ENCODE assay signal across 8 cellular contexts in genomic region chr16:81314603-81315270, GRCh38. TPM values are rescaled to one million over a fixed set of nuclear protein-coding genes. Genes with fewer than 3 reads are reported as not detected.
DNase-seq lines count a peak whose midpoint lies in the region; ATAC-seq lines count a peak whose summit lies in the region.

TSS of gene GAN (plus strand) at chr16:81314962. CDS start at chr16:81315114, 152 bp downstream.

- peaks cover 10% of the 10 kb centered on the region for H3K36me3 Mint-ChIP-seq in activated T-helper 17 cell treated with anti-CD3 and anti-CD28 coated beads, Interleukin-2, amount 50 U/mL, for 72 hours (ENCODE audit: low read depth)
- no peaks in the 10 kb centered on the region for H3K36me3 Mint-ChIP-seq in naive B cell
- peaks cover 11% of the 10 kb centered on the region for H3K36me3 Mint-ChIP-seq in stimulated activated effector memory CD8-positive, alpha-beta T cell treated with anti-CD3 and anti-CD28 coated beads, Interleukin-12 subunit alpha, Interleukin-12 subunit beta, amount 100 ng/mL, for 72 hours

- no peaks in the 10 kb centered on the region for H3K9me3 Mint-ChIP-seq in activated T-helper 17 cell treated with anti-CD3 and anti-CD28 coated beads, Interleukin-2, amount 50 U/mL, for 72 hours
- no peaks in the 10 kb centered on the region for H3K9me3 Mint-ChIP-seq in naive B cell
- no peaks in the 10 kb centered on the region for H3K9me3 Mint-ChIP-seq in stimulated activated effector memory CD8-positive, alpha-beta T cell treated with anti-CD3 and anti-CD28 coated beads, Interleukin-12 subunit alpha, Interleukin-12 subunit beta, amount 100 ng/mL, for 72 hours

- H3K27me3 Mint-ChIP-seq in activated T-helper 17 cell treated with anti-CD3 and anti-CD28 coated beads, Interleukin-2, amount 50 U/mL, for 72 hours = no peaks in the 10 kb centered on the region
- H3K27me3 Mint-ChIP-seq in naive B cell = no peaks in the 10 kb centered on the region

- H3K4me3 Mint-ChIP-seq in activated T-helper 17 cell treated with anti-CD3 and anti-CD28 coated beads, Interleukin-2, amount 50 U/mL, for 72 hours = peak within 1 kb of the TSS; percentile 99
- peak within 1 kb of the TSS; percentile 90 to 100 (median 96) for H3K4me3 Mint-ChIP-seq in naive B cell
- H3K4me3 Mint-ChIP-seq in stimulated activated effector memory CD8-positive, alpha-beta T cell treated with anti-CD3 and anti-CD28 coated beads, Interleukin-12 subunit alpha, Interleukin-12 subunit beta, amount 100 ng/mL, for 72 hours = peak within 1 kb of the TSS; percentile 93

- H3K4me1 Mint-ChIP-seq in activated T-helper 17 cell treated with anti-CD3 and anti-CD28 coated beads, Interleukin-2, amount 50 U/mL, for 72 hours = peaks cover 32% of the 10 kb centered on the region
- H3K4me1 Mint-ChIP-seq in naive B cell = peaks cover 24 to 35% (median 33%) of the 10 kb centered on the region in 3 donors
- H3K4me1 Mint-ChIP-seq in stimulated activated effector memory CD8-positive, alpha-beta T cell treated with anti-CD3 and anti-CD28 coated beads, Interleukin-12 subunit alpha, Interleukin-12 subunit beta, amount 100 ng/mL, for 72 hours = peaks cover 57% of the 10 kb centered on the region

- ATAC-seq in activated T-helper 17 cell treated with anti-CD3 and anti-CD28 coated beads, Interleukin-2, amount 50 U/mL, for 72 hours (replicated peaks) = peak; percentile 93
- ATAC-seq in naive B cell (ENCODE audit: low read depth in 2 of 2) = peak; percentile 92 to 93
- peak; percentile 95 for ATAC-seq in stimulated activated effector memory CD8-positive, alpha-beta T cell treated with anti-CD3 and anti-CD28 coated beads, Interleukin-12 subunit alpha, Interleukin-12 subunit beta, amount 100 ng/mL, for 72 hours

- H3K27ac Mint-ChIP-seq in activated T-helper 17 cell treated with anti-CD3 and anti-CD28 coated beads, Interleukin-2, amount 50 U/mL, for 72 hours = peak within 1 kb of the TSS; percentile 96
- H3K27ac Mint-ChIP-seq in naive B cell = peak within 1 kb of the TSS; percentile 84 to 98 (median 96)
- peak within 1 kb of the TSS; percentile 91 for H3K27ac Mint-ChIP-seq in stimulated activated effector memory CD8-positive, alpha-beta T cell treated with anti-CD3 and anti-CD28 coated beads, Interleukin-12 subunit alpha, Interleukin-12 subunit beta, amount 100 ng/mL, for 72 hours

- peak; percentile 96 for DNase-seq in EH (ENCODE audit: low read depth)
- DNase-seq in GOT3 (lab: John Stamatoyannopoulos, UW) = peak; percentile 73
- peak; percentile 92 for DNase-seq in LHCN-M2 (ENCODE audit: low read depth)
- peak; percentile 94 for DNase-seq in RPMI7951 (ENCODE audit: low read depth)
- DNase-seq in fibroblast of gingiva (ENCODE audit: low read depth) = peak; percentile 95
- DNase-seq in naive B cell = peak; percentile 91
- DNase-seq in stimulated activated effector memory CD8-positive, alpha-beta T cell treated with anti-CD3 and anti-CD28 coated beads, Interleukin-12 subunit alpha, Interleukin-12 subunit beta, amount 100 ng/mL, for 72 hours (ENCODE audit: low spot score in 2 of 2) = peak; percentile 87 to 96

RNA-seq across cellular contexts. Expression of gene GAN, which starts in this region (rescaled TPM):
- total RNA-seq in LHCN-M2 (2014; rRNA removed) = 4.5 and 4.8 TPM in 2 replicates
- 0.97 TPM for polyA plus RNA-seq in LHCN-M2 (2012)
- total RNA-seq in RPMI7951 (2014; rRNA removed; shearing (Covaris generic)) = 5.2 and 5.5 TPM in 2 replicates
- 10 to 100 TPM; 12.6 to 23.5 TPM for total RNA-seq in activated T-helper 17 cell treated with anti-CD3 and anti-CD28 coated beads, Interleukin-2, amount 50 U/mL, for 72 hours
- polyA plus RNA-seq in naive B cell (ENCODE audit: low read depth in 6 of 6) = 1 to 10 TPM in 5 of 6 donors, under 1 TPM in 1; 0.49 to 2.5 (median 1.6) TPM

Comparison
In these comparisons a context has a peak if more than half of its experiments do, and no peak if none do; other contexts are left out.
1. Peak in every context shown above with its lines: DNase-seq and ATAC-seq.